ENCODE assay signal across 8 cellular contexts in genomic region chr4:165537028-165537648, GRCh38.
DNase-seq lines count a peak whose midpoint lies in the region; ATAC-seq, FAIRE-seq and TF ChIP-seq lines count a peak whose summit lies in the region.

No MANE protein-coding gene starts in this region.

- H3K9ac ChIP-seq in keratinocyte (ENCODE audit: control insufficient read depth, extremely low read depth, insufficient read depth, low read length): no peak overlapping the region

- ATAC-seq in HG02852 (IDR thresholded peaks at IDR 0.05; ENCODE audit: unreplicated experiment) (peak; percentile 61), upper lobe of right lung (peak; percentile 72)

- intact Hi-C loops in A673 (cut with micrococcal nuclease; ENCODE audit: unreplicated experiment): loop anchor here (1.0 to 5.0 kb wide), 5 partner anchors 44 to 715 kb away; no protein-coding TSS in a partner anchor
- intact Hi-C loops in breast epithelium (cut with DNase I; ENCODE audit: low total_unique reads): loop anchor here (10.0 kb wide), 1 partner anchor 548 kb away; no protein-coding TSS in a partner anchor
- intact Hi-C loops in upper lobe of right lung (cut with DNase I): loop anchor here (5.0 kb wide), 2 partner anchors 550 to 565 kb away; no protein-coding TSS in a partner anchor

- no peak for TF ChIP-seq POLR2A in breast epithelium (IDR thresholded peaks at IDR 0.05)

- H3K27me3 ChIP-seq in A673 (replicated peaks; ENCODE audit: insufficient read depth, low read depth, low read length, poor library complexity) (no peaks in the 10 kb centered on the region), breast epithelium (no peaks in the 10 kb centered on the region), keratinocyte (ENCODE audit: control insufficient read depth, extremely low read depth, insufficient read depth, low read length) (no peaks in the 10 kb centered on the region), upper lobe of right lung (no peaks in the 10 kb centered on the region)

- H3K4me2 ChIP-seq in keratinocyte (ENCODE audit: control insufficient read depth, extremely low read depth, insufficient read depth, low read depth, low read length): no peak overlapping the region

- H2AFZ ChIP-seq in keratinocyte (ENCODE audit: control insufficient read depth, low read length): no peak overlapping the region

- CTCF ChIA-PET in A673 (lab: Charles Lee): interaction anchor here (1.0 kb wide), 2 partner anchors 44 to 554 kb away, joined by 5 to 6 read pairs; no protein-coding TSS in a partner anchor

- H3K9me1 ChIP-seq in keratinocyte (ENCODE audit: control insufficient read depth, extremely low read depth, insufficient read depth, low read length): no peaks in the 10 kb centered on the region

- no peaks in the 10 kb centered on the region for H3K9me3 ChIP-seq in A673 (ENCODE audit: low read depth, low read length, poor library complexity, severe bottlenecking)
- H3K9me3 ChIP-seq in breast epithelium: no peaks in the 10 kb centered on the region
- H3K9me3 ChIP-seq in keratinocyte (ENCODE audit: control insufficient read depth, low read depth, low read length): no peaks in the 10 kb centered on the region
- H3K9me3 ChIP-seq in upper lobe of right lung: no peaks in the 10 kb centered on the region

- H3K4me1 ChIP-seq in A673 (ENCODE audit: insufficient read depth, low read length, poor library complexity, severe bottlenecking) (peaks cover 6% of the 10 kb centered on the region), breast epithelium (no peaks in the 10 kb centered on the region), keratinocyte (ENCODE audit: control insufficient read depth, extremely low read depth, insufficient read depth, low read length) (no peaks in the 10 kb centered on the region), upper lobe of right lung (no peaks in the 10 kb centered on the region)

- no TSS peak for BruUV-seq in A673 (replicated peaks; lab: Mats Ljungman, UMichigan)

- peak; percentile 69 for TF ChIP-seq CTCF in A673 (conservative IDR thresholded peaks at IDR 0.05; ENCODE audit: low read depth, low read length)
- TF ChIP-seq CTCF in GM10266 (IDR thresholded peaks at IDR 0.05; ENCODE audit: control insufficient read depth, insufficient read depth, low read depth, missing control alignments): peak; percentile 62
- TF ChIP-seq CTCF in breast epithelium (IDR thresholded peaks at IDR 0.05): peak; percentile 56 to 71 (median 68)
- TF ChIP-seq CTCF in keratinocyte (optimal IDR thresholded peaks at IDR 0.05 in 1 of 3, IDR thresholded peaks at IDR 0.05 in 1 of 3, conservative IDR thresholded peaks at IDR 0.05 in 1 of 3; ENCODE audit: extremely low read depth in 1 of 3, insufficient read depth in 2 of 3, low read length in 3 of 3): peak; percentile 28 to 50 (median 47)
- TF ChIP-seq CTCF in upper lobe of right lung (IDR thresholded peaks at IDR 0.05): peak; percentile 76

- H3K4me3 ChIP-seq in A673 (ENCODE audit: low read depth, low read length, poor library complexity, severe bottlenecking): no peak overlapping the region
- no peak overlapping the region for H3K4me3 ChIP-seq in breast epithelium
- no peak overlapping the region for H3K4me3 ChIP-seq in keratinocyte (ENCODE audit: control insufficient read depth in 2 of 3, extremely low read depth in 1 of 3, insufficient read depth in 2 of 3, low read depth in 1 of 3, low read length in 3 of 3)
- H3K4me3 ChIP-seq in upper lobe of right lung: no peak overlapping the region

- no peaks in the 10 kb centered on the region for H3K36me3 ChIP-seq in A673 (ENCODE audit: insufficient read depth, low read length, poor library complexity, severe bottlenecking)
- H3K36me3 ChIP-seq in breast epithelium: no peaks in the 10 kb centered on the region
- no peaks in the 10 kb centered on the region for H3K36me3 ChIP-seq in keratinocyte (ENCODE audit: control insufficient read depth in 2 of 2, extremely low read depth in 1 of 2, insufficient read depth in 2 of 2, low read length in 2 of 2)
- H3K36me3 ChIP-seq in upper lobe of right lung: no peaks in the 10 kb centered on the region

- H3K79me2 ChIP-seq in keratinocyte (ENCODE audit: control insufficient read depth, insufficient read depth, low read length): no peaks in the 10 kb centered on the region

- DNase-seq in A673 (ENCODE audit: low spot score) (peak; percentile 81), GM10266 (ENCODE audit: extremely low spot score) (peak; percentile 28), NCI-H748 treated with DMSO at 0.1 percent for 48 hours (lab: John Stamatoyannopoulos, UW) (peak; percentile 60), breast epithelium (ENCODE audit: low spot score in 2 of 2) (no peak), keratinocyte (ENCODE audit: low read depth, low spot score) (no peak), upper lobe of right lung (no peak)
- DNase-seq in stimulated activated CD4-positive, alpha-beta T cell treated with anti-CD3 and anti-CD28 coated beads, Interleukin-1b, Interleukin-23, amount 100 ng/mL, for 48 hours: no peak

- POLR2A ChIA-PET in A673 (lab: Charles Lee; ENCODE audit: low non-redundant PET): interaction anchor here (0.6 kb wide), 1 partner anchor 11 kb away, joined by 3 read pairs; no protein-coding TSS in a partner anchor

- dilution Hi-C loops in keratinocyte (cut with MboI; ENCODE audit: extremely low pct_ligation_motif_present, low sequenced_read_pairs): no loop called here

- FAIRE-seq in keratinocyte (lab: Jason Lieb, UNC): peak; percentile 88

- no peak overlapping the region for H3K27ac ChIP-seq in A673 (ENCODE audit: low read depth, low read length, poor library complexity, severe bottlenecking)
- no peak overlapping the region for H3K27ac ChIP-seq in breast epithelium
- H3K27ac ChIP-seq in keratinocyte (ENCODE audit: control insufficient read depth, insufficient read depth, low read length): no peak overlapping the region
- H3K27ac ChIP-seq in upper lobe of right lung: no peak overlapping the region

- H4K20me1 ChIP-seq in keratinocyte (ENCODE audit: control insufficient read depth, extremely low read depth, insufficient read depth, low read length): no peaks in the 10 kb centered on the region

Comparison
In these comparisons a context has a peak if more than half of its experiments do, and no peak if none do; other contexts are left out.
1. DNase-seq: peak in A673 (single experiment), GM10266 (single experiment) and NCI-H748 treated with DMSO at 0.1 percent for 48 hours (single experiment); none in breast epithelium (0 of 2), keratinocyte (single experiment), upper lobe of right lung (single experiment) and stimulated activated CD4-positive, alpha-beta T cell treated with anti-CD3 and anti-CD28 coated beads, Interleukin-1b, Interleukin-23, amount 100 ng/mL, for 48 hours (single experiment).
2. Peak in every context shown above with its lines, with median percentiles within 50 percentile points of each other: CTCF ChIP-seq.